In genomic region chr2:76748581-76749296, GRCh38 we compare ENCODE assay signal across 23 cellular contexts.
A peak's percentile ranks its signal among the peaks of the same experiment; 100 is the strongest.
DNase-seq lines count a peak whose midpoint lies in the region; ATAC-seq, FAIRE-seq and TF ChIP-seq lines count a peak whose summit lies in the region.
"Had no signal": no experiment of that assay in that cellular context is flagged by ENCODE, and none has a peak within 500 bp of the region (broad histone marks: within the 10 kb centered on the region; RNA-seq: fewer than 3 reads in every experiment).

No MANE protein-coding gene starts in this region.

- intact Hi-C loops in K562 (cut with micrococcal nuclease): no loop called here

- no peaks in the 10 kb centered on the region; the same call in 2 of the 3 replicates for H3K9me3 ChIP-seq in A549
- H3K9me3 ChIP-seq in K562 (replicated peaks; ENCODE audit: control insufficient read depth, insufficient read depth, low read depth, low read length): no peaks in the 10 kb centered on the region
- H3K9me3 ChIP-seq: BE2C, SJCRH30 had no signal

- H3K4me2 ChIP-seq in A549 (no peak overlapping the region), K562 (ENCODE audit: insufficient read depth, low read length) (no peak overlapping the region)

- no peaks in the 10 kb centered on the region for H3K36me3 ChIP-seq in K562 (ENCODE audit: control insufficient read depth, insufficient read depth, low read length)
- H3K36me3 ChIP-seq: BE2C, SJCRH30 had no signal

- H4K20me1 ChIP-seq in K562 (replicated peaks; ENCODE audit: control insufficient read depth, insufficient read depth, low read length): no peaks in the 10 kb centered on the region

- TF ChIP-seq RAD21 in A549 (conservative IDR thresholded peaks at IDR 0.05 in 1 of 2, IDR thresholded peaks at IDR 0.05 in 1 of 2): no peak
- no peak for TF ChIP-seq RAD21 in K562 (CRISPR knock-in tag; conservative IDR thresholded peaks at IDR 0.05 in 1 of 2, IDR thresholded peaks at IDR 0.05 in 1 of 2)

- BruUV-seq in K562 (replicated peaks; lab: Mats Ljungman, UMichigan): no TSS peak

- ATAC-seq in A549: no peak
- ATAC-seq in K562: no peak
- no peak for ATAC-seq in HG02938 (IDR thresholded peaks at IDR 0.05; ENCODE audit: unreplicated experiment)
- ATAC-seq: PC-3, SK-N-SH treated with all-trans-retinoic acid at 6 μM for 48 hours, T-helper 17 cell had no signal

- POLR2A ChIA-PET in A549 (lab: Yijun Ruan, JAX) (no interaction called here), K562 (lab: Yijun Ruan, JAX) (no interaction called here)

- CTCF ChIA-PET in A549 (lab: Yijun Ruan, JAX): no interaction called here
- CTCF ChIA-PET in K562 (lab: Yijun Ruan, JAX; ENCODE audit: low intra/inter-chr PET ratio): no interaction called here

- no peaks in the 10 kb centered on the region for H3K9me1 ChIP-seq in K562 (ENCODE audit: control insufficient read depth, insufficient read depth, low read length)

- H3K4me1 ChIP-seq in A549 (no peaks in the 10 kb centered on the region), K562 (replicated peaks in 1 of 2; ENCODE audit: control insufficient read depth in 2 of 2, insufficient read depth in 2 of 2, low read length in 2 of 2) (no peaks in the 10 kb centered on the region)
- H3K4me1 ChIP-seq: BE2C had no signal

- no peak overlapping the region for H3K4me3 ChIP-seq in A549
- no peak overlapping the region for H3K4me3 ChIP-seq in K562
- H3K4me3 ChIP-seq: SJCRH30 had no signal

- in situ Hi-C loops in K562 (cut with MboI): no loop called here

- no peak for DNase-seq in A549 (ENCODE audit: low read depth in 1 of 2, low spot score in 1 of 2)
- DNase-seq in DMS53 treated with DMSO at 0.1 percent for 48 hours (lab: John Stamatoyannopoulos, UW; ENCODE audit: unreplicated experiment): peak; percentile 87
- peak; percentile 35 for DNase-seq in NCI-H510A (lab: John Stamatoyannopoulos, UW)
- no peak for DNase-seq in K562 (ENCODE audit: extremely low read depth in 1 of 4, low spot score in 3 of 4)
- no peak for DNase-seq in Ammon's horn (ENCODE audit: low spot score)
- DNase-seq in NCI-H446 (lab: John Stamatoyannopoulos, UW): no peak
- DNase-seq: BE2C, DMS153, NCI-H1048, NCI-H1417 treated with DMSO at 0.1 percent for 48 hours, NCI-H187 treated with DMSO at 0.1 percent for 48 hours, NCI-H2107, NCI-H446 treated with DMSO at 0.1 percent for 48 hours, NCI-H774, PC-3, SJCRH30, T-helper 17 cell had no signal

- whole genome bisulfite sequencing in A549 (ENCODE audit: missing lambda C conversion rate): 8% methylated on average over 6 of the region's 14 CpGs
- WGBS in K562 (ENCODE audit: insufficient coverage, low coverage, missing lambda C conversion rate): 0% methylated on average over 12 of the region's 14 CpGs

- H2AFZ ChIP-seq in K562 (ENCODE audit: low read depth, low read length): no peak overlapping the region

- H3K9ac ChIP-seq in K562 (ENCODE audit: insufficient read depth in 1 of 2, low read depth in 2 of 2, low read length in 2 of 2): no peak overlapping the region
- H3K9ac ChIP-seq: KMS-11 had no signal

- TF ChIP-seq POLR2A in A549 (IDR thresholded peaks at IDR 0.05; ENCODE audit: low read length): no peak
- TF ChIP-seq POLR2A in K562 (conservative IDR thresholded peaks at IDR 0.05): no peak

- H3K27me3 ChIP-seq in K562 (ENCODE audit: control insufficient read depth in 2 of 2, insufficient read depth in 2 of 2, low read length in 2 of 2): no peaks in the 10 kb centered on the region
- H3K27me3 ChIP-seq: BE2C, SJCRH30 had no signal

- FAIRE-seq in A549 (lab: Jason Lieb, UNC) (no peak), K562 (lab: Jason Lieb, UNC) (no peak)
- FAIRE-seq: GM18507, H54, HTR-8/SVneo had no signal

- no peaks in the 10 kb centered on the region for H3K79me2 ChIP-seq in K562 (ENCODE audit: control insufficient read depth, insufficient read depth, low read length)

- TF ChIP-seq EP300 in A549 (IDR thresholded peaks at IDR 0.05) (no peak), K562 (IDR thresholded peaks at IDR 0.05; ENCODE audit: low read length) (no peak)

- H3K27ac ChIP-seq in A549 (no peak overlapping the region), K562 (ENCODE audit: extremely low read depth, low read depth, low read length) (no peak overlapping the region)
- H3K27ac ChIP-seq: KMS-11, SJCRH30 had no signal

- TF ChIP-seq CTCF in A549 (IDR thresholded peaks at IDR 0.05) (no peak), K562 (IDR thresholded peaks at IDR 0.05 in 2 of 3, conservative IDR thresholded peaks at IDR 0.05 in 1 of 3; ENCODE audit: insufficient read depth in 2 of 3, low read depth in 1 of 3, low read length in 3 of 3) (no peak)

TF ChIP-seq in A549, 52 proteins besides CTCF, POLR2A, EP300 and RAD21:
- no peak for TF ChIP-seq ZSCAN20 (CRISPR knock-in tag; IDR thresholded peaks at IDR 0.05)
- peak; percentile 91 for TF ChIP-seq MAFK (IDR thresholded peaks at IDR 0.05; ENCODE audit: partially characterized antibody)

TF ChIP-seq in K562, 482 proteins besides CTCF, POLR2A, EP300 and RAD21 (continues in another document):
- TF ChIP-seq ZBTB12 (CRISPR knock-in tag; IDR thresholded peaks at IDR 0.05) (no peak), RB1 (IDR thresholded peaks at IDR 0.05; ENCODE audit: low read depth) (no peak), DDX20 (tag; IDR thresholded peaks at IDR 0.05; ENCODE audit: low read depth) (no peak), NCOA4 (IDR thresholded peaks at IDR 0.05; ENCODE audit: partially characterized antibody) (no peak), C11orf30 (IDR thresholded peaks at IDR 0.05; ENCODE audit: low read depth) (peak; percentile 28; the same call in 1 of the 2 replicates), ZNF644 (tag; IDR thresholded peaks at IDR 0.05; ENCODE audit: low read depth) (no peak), MAFG (tag; conservative IDR thresholded peaks at IDR 0.05) (0 out of 2 replicates have a peak, but pooled peaks have one; percentile 38), HNRNPK (IDR thresholded peaks at IDR 0.05; ENCODE audit: low read depth, low read length, poor library complexity, severe bottlenecking) (no peak), MITF (IDR thresholded peaks at IDR 0.05) (no peak), ZNF408 (CRISPR knock-in tag; IDR thresholded peaks at IDR 0.05; ENCODE audit: low read depth) (no peak), SIN3B (IDR thresholded peaks at IDR 0.05; ENCODE audit: low read depth) (no peak), NCOR1 (IDR thresholded peaks at IDR 0.05) (no peak), MAFF (IDR thresholded peaks at IDR 0.05; ENCODE audit: low read length) (peak; percentile 65), BRD9 (IDR thresholded peaks at IDR 0.05; ENCODE audit: low read depth, partially characterized antibody) (no peak), ARNT (IDR thresholded peaks at IDR 0.05) (no peak), CSDE1 (IDR thresholded peaks at IDR 0.05) (no peak), MYBL2 (IDR thresholded peaks at IDR 0.05; ENCODE audit: low read depth) (no peak), MYBL2 (CRISPR knock-in tag; IDR thresholded peaks at IDR 0.05; ENCODE audit: borderline replicate concordance) (no peak), ZZZ3 (IDR thresholded peaks at IDR 0.05) (no peak), PRMT5 (CRISPR knock-in tag; IDR thresholded peaks at IDR 0.05) (no peak), SPI1 (IDR thresholded peaks at IDR 0.05; ENCODE audit: borderline replicate concordance, low read depth, low read length) (no peak), NBN (IDR thresholded peaks at IDR 0.05; ENCODE audit: low read depth) (no peak), MAFK (IDR thresholded peaks at IDR 0.05; ENCODE audit: low read length) (peak; percentile 53; the same call in 1 of the 2 replicates), HNRNPUL1 (IDR thresholded peaks at IDR 0.05; ENCODE audit: low read length) (no peak)
- TF ChIP-seq, protein P1, sequence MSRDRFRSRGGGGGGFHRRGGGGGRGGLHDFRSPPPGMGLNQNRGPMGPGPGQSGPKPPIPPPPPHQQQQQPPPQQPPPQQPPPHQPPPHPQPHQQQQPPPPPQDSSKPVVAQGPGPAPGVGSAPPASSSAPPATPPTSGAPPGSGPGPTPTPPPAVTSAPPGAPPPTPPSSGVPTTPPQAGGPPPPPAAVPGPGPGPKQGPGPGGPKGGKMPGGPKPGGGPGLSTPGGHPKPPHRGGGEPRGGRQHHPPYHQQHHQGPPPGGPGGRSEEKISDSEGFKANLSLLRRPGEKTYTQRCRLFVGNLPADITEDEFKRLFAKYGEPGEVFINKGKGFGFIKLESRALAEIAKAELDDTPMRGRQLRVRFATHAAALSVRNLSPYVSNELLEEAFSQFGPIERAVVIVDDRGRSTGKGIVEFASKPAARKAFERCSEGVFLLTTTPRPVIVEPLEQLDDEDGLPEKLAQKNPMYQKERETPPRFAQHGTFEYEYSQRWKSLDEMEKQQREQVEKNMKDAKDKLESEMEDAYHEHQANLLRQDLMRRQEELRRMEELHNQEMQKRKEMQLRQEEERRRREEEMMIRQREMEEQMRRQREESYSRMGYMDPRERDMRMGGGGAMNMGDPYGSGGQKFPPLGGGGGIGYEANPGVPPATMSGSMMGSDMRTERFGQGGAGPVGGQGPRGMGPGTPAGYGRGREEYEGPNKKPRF (IDR thresholded peaks at IDR 0.05; ENCODE audit: low read depth, low read length): no peak

Comparison
In these comparisons a context has a peak if more than half of its experiments do, and no peak if none do; other contexts are left out.
1. DNase-seq: peak in DMS53 treated with DMSO at 0.1 percent for 48 hours (single experiment) and NCI-H510A (single experiment); none in A549 (0 of 2), K562 (0 of 4), Ammon's horn (single experiment) and NCI-H446 (0 of 2).
2. Of the 35 proteins assayed by ChIP-seq in both K562 and A549: peak only in K562: none; only in A549: none; in both: MAFK; in neither: 34.